In genomic region chr2:216465580-216466197, GRCh38 we compare ENCODE assay signal across 20 cellular contexts.
"Had no signal": no experiment of that assay in that cellular context is flagged by ENCODE, and none has a peak within 500 bp of the region (broad histone marks: within the 10 kb centered on the region; RNA-seq: fewer than 3 reads in every experiment).

No MANE protein-coding gene starts in this region.

- H3K4me1 ChIP-seq: gastroesophageal sphincter, right lobe of liver, stomach, testis, upper lobe of left lung had no signal

- H3K9me3 ChIP-seq: gastroesophageal sphincter, right lobe of liver, stomach, testis, upper lobe of left lung had no signal

- H3K4me3 Mint-ChIP-seq: activated CD8-positive, alpha-beta T cell treated with anti-CD3 and anti-CD28 coated beads, Interleukin-2, amount 10 ng/mL, durations not matched to agents 7 days and 5 days; activated naive CD8-positive, alpha-beta T cell treated with anti-CD3 and anti-CD28 coated beads, Interleukin-2, amount 10 ng/mL, durations not matched to agents 7 days and 5 days; activated T-cell treated with anti-CD3 and anti-CD28 coated beads, Interleukin-2, amount 50 U/mL, for 72 hours; dendritic cell treated with granulocyte-macrophage colony-stimulating factor and Interleukin-4, amounts not matched to agents 40 ng/mL and 50 ng/mL, for 4 days; neural crest cell; WTC11 had no signal

- H3K27me3 ChIP-seq: brain microvascular endothelial cell, gastroesophageal sphincter, heart right ventricle, right lobe of liver, stomach, testis, upper lobe of left lung had no signal

- H3K27ac Mint-ChIP-seq: activated CD8-positive, alpha-beta T cell treated with anti-CD3 and anti-CD28 coated beads, Interleukin-2, amount 10 ng/mL, durations not matched to agents 7 days and 5 days; activated naive CD8-positive, alpha-beta T cell treated with anti-CD3 and anti-CD28 coated beads, Interleukin-2, amount 10 ng/mL, durations not matched to agents 7 days and 5 days; activated T-cell treated with anti-CD3 and anti-CD28 coated beads, Interleukin-2, amount 50 U/mL, for 72 hours; dendritic cell treated with granulocyte-macrophage colony-stimulating factor and Interleukin-4, amounts not matched to agents 40 ng/mL and 50 ng/mL, for 4 days; WTC11 had no signal

- DNase-seq: activated CD4-positive, alpha-beta T cell treated with anti-CD3 and anti-CD28 coated beads for 4 hours; activated CD8-positive, alpha-beta memory T cell treated with anti-CD3 and anti-CD28 coated beads, Interleukin-2, amount 50 U/mL, for 4 hours; activated CD8-positive, alpha-beta T cell treated with anti-CD3 and anti-CD28 coated beads, Interleukin-2, amount 10 ng/mL, durations not matched to agents 7 days and 5 days; activated naive CD8-positive, alpha-beta T cell treated with anti-CD3 and anti-CD28 coated beads, Interleukin-2, amount 10 ng/mL, durations not matched to agents 7 days and 5 days; activated T-cell treated with anti-CD3 and anti-CD28 coated beads, Interleukin-2, amount 50 U/mL, for 72 hours; anterior cingulate cortex; brain microvascular endothelial cell; cerebellar nuclear complex; effector memory CD4-positive, alpha-beta T cell; heart right ventricle; midbrain; right lobe of liver; stomach; testis; upper lobe of left lung had no signal

- H3K9me3 Mint-ChIP-seq: activated naive CD8-positive, alpha-beta T cell treated with anti-CD3 and anti-CD28 coated beads, Interleukin-2, amount 10 ng/mL, durations not matched to agents 7 days and 5 days; activated T-cell treated with anti-CD3 and anti-CD28 coated beads, Interleukin-2, amount 50 U/mL, for 72 hours; dendritic cell treated with granulocyte-macrophage colony-stimulating factor and Interleukin-4, amounts not matched to agents 40 ng/mL and 50 ng/mL, for 4 days; neural crest cell; WTC11 had no signal

- H3K4me1 Mint-ChIP-seq: activated naive CD8-positive, alpha-beta T cell treated with anti-CD3 and anti-CD28 coated beads, Interleukin-2, amount 10 ng/mL, durations not matched to agents 7 days and 5 days; neural crest cell; WTC11 had no signal

- ATAC-seq: activated CD8-positive, alpha-beta T cell treated with anti-CD3 and anti-CD28 coated beads, Interleukin-2, amount 10 ng/mL, durations not matched to agents 7 days and 5 days; activated T-cell treated with anti-CD3 and anti-CD28 coated beads, Interleukin-2, amount 50 U/mL, for 72 hours; gastroesophageal sphincter; heart right ventricle; right lobe of liver; WTC11 had no signal

- H3K4me3 ChIP-seq: gastroesophageal sphincter, heart right ventricle, lung, right lobe of liver, stomach, testis, upper lobe of left lung had no signal

- H3K27ac ChIP-seq: brain microvascular endothelial cell, gastroesophageal sphincter, heart right ventricle, right lobe of liver, stomach, testis, upper lobe of left lung had no signal

- H3K27me3 Mint-ChIP-seq: activated naive CD8-positive, alpha-beta T cell treated with anti-CD3 and anti-CD28 coated beads, Interleukin-2, amount 10 ng/mL, durations not matched to agents 7 days and 5 days; dendritic cell treated with granulocyte-macrophage colony-stimulating factor and Interleukin-4, amounts not matched to agents 40 ng/mL and 50 ng/mL, for 4 days had no signal
